Comparison of ENCODE assay signal across 1 cellular context in the genomic region with DNA sequence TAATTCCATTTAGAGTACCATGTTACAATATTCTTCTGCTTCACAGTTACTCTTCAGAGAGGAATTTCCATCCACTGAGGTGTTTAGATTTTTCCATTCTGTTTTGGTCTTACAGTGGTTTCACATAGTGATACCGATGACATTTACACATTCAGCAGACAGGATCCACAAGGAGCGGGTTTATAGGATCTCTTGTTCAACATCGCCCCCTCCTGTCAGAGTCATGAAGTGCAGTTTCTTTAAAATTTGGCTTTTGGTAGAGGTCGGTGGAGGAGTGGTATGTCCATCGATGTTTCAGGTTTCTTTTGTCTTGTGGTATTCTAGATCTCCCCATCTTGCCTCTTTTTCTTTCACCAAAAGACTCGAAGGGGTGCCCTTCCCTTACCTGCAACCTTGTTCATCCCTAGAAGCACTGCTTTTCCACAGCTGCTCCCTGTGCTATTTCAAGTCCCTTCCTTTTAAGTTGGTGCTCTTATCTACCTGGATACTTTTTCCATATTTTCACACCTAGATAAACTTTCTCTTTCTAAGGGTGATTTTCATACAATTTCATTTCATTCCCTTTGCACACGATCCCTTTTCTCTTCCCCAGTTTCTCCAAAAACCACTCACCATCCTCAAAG.
TF ChIP-seq lines count a peak whose summit lies in the region.

No MANE protein-coding gene starts in this region.

TF ChIP-seq in GM23338, 12 proteins besides CTCF, POLR2A, EP300 and RAD21 (continued from another document):
- TF ChIP-seq, protein P1, sequence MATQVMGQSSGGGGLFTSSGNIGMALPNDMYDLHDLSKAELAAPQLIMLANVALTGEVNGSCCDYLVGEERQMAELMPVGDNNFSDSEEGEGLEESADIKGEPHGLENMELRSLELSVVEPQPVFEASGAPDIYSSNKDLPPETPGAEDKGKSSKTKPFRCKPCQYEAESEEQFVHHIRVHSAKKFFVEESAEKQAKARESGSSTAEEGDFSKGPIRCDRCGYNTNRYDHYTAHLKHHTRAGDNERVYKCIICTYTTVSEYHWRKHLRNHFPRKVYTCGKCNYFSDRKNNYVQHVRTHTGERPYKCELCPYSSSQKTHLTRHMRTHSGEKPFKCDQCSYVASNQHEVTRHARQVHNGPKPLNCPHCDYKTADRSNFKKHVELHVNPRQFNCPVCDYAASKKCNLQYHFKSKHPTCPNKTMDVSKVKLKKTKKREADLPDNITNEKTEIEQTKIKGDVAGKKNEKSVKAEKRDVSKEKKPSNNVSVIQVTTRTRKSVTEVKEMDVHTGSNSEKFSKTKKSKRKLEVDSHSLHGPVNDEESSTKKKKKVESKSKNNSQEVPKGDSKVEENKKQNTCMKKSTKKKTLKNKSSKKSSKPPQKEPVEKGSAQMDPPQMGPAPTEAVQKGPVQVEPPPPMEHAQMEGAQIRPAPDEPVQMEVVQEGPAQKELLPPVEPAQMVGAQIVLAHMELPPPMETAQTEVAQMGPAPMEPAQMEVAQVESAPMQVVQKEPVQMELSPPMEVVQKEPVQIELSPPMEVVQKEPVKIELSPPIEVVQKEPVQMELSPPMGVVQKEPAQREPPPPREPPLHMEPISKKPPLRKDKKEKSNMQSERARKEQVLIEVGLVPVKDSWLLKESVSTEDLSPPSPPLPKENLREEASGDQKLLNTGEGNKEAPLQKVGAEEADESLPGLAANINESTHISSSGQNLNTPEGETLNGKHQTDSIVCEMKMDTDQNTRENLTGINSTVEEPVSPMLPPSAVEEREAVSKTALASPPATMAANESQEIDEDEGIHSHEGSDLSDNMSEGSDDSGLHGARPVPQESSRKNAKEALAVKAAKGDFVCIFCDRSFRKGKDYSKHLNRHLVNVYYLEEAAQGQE (IDR thresholded peaks at IDR 0.05; ENCODE audit: unreplicated experiment): no peak
- TF ChIP-seq EZH2phosphoT487 (IDR thresholded peaks at IDR 0.05; ENCODE audit: unreplicated experiment) (no peak), ZNF114 (CRISPR knock-in tag; IDR thresholded peaks at IDR 0.05) (no peak)
